ENCODE assay signal across 8 cellular contexts in the genomic region with DNA sequence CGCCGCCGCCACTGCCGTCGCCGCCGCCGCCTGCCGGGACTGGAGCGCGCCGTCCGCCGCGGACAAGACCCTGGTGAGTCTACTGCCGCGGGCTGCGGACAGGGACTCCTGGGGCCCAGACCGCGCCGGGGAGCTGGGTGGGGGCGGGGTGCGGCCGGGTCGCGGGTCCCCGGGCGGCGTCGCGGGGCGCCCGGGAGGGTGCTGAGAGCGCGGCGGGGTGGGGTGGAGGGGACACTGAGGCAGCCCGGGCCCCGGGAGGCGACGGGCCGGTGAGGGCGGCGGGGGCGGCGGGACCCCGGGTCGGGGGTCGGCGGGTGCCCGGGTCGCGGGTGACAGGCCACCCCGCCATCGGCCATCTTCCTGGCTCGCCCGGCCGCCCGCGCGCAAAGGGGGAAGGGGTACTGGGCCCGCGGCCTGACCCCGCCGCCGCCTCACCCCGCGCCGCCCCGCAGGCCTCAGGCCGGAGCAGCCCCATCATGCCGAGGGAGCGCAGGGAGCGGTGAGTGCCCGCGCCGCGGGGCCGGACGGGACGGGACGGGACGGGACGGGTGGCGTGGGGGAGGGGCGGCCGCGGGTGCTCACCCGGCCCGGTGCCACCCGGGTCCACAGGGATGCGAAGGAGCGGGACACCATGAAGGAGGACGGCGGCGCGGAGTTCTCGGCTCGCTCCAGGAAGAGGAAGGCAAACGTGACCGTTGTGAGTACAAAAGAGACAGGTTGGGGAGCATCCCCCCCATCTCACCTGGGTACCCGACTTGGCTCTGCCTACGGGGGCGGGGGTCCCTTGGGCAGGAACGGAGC. TPM values are rescaled to one million over a fixed set of nuclear protein-coding genes. Genes with fewer than 3 reads are reported as not detected.
DNase-seq lines count a peak whose midpoint lies in the region; ATAC-seq and TF ChIP-seq lines count a peak whose summit lies in the region.

No MANE protein-coding gene starts in this region.

- peak; percentile 15 for ATAC-seq in HG03342 (IDR thresholded peaks at IDR 0.05; ENCODE audit: unreplicated experiment)
- no peak for ATAC-seq in heart right ventricle
- no peak for ATAC-seq in foreskin keratinocyte

- 3 to 5% methylated on average over 56 to 95 of the region's 104 CpGs for WGBS in heart right ventricle, 2 donors

- TF ChIP-seq CTCF in cardiac muscle cell (IDR thresholded peaks at IDR 0.05; ENCODE audit: low read depth, low read length) (no peak), heart right ventricle (IDR thresholded peaks at IDR 0.05) (no peak), foreskin keratinocyte (conservative IDR thresholded peaks at IDR 0.05) (no peak)

- H3K4me1 ChIP-seq in cardiac muscle cell (ENCODE audit: low read depth) (no peaks in the 10 kb centered on the region), heart right ventricle (peaks cover 0 to 11% (median 8%) of the 10 kb centered on the region in 9 donors), skeletal muscle tissue (ENCODE audit: control insufficient read depth in 3 of 3, insufficient read depth in 3 of 3, low read length in 3 of 3) (peaks cover 0 to 4% (median 2%) of the 10 kb centered on the region in 3 donors), foreskin keratinocyte (no peaks in the 10 kb centered on the region)

- intact Hi-C loops in cardiac septum (cut with DNase I) (loop anchor here (2.0 kb wide), 1 partner anchor 31 kb away; no protein-coding TSS in a partner anchor), heart right ventricle (cut with DNase I) (loop anchor here in 4 of 10 donors (2.0 to 10.0 kb wide), 3 partner anchors 31 to 133 kb away; partner anchors contain the start of gene URI1 (in 1 of the 4))

- H3K27ac ChIP-seq in cardiac muscle cell (no peak overlapping the region), heart right ventricle (no peak overlapping the region), skeletal muscle tissue (ENCODE audit: low read depth, low read length) (no peak overlapping the region), foreskin keratinocyte (no peak overlapping the region)

- peak in 1 of 2 donors; percentile 28 for DNase-seq in cardiac muscle cell (ENCODE audit: low read depth in 1 of 2, low spot score in 1 of 2)
- no peak for DNase-seq in cardiac septum (ENCODE audit: low spot score)
- peak; percentile 73 for DNase-seq in activated CD8-positive, alpha-beta memory T cell treated with anti-CD3 and anti-CD28 coated beads, Interleukin-2, amount 50 U/mL, for 48 hours
- peak in 1 of 2 donors; percentile 43 for DNase-seq in heart right ventricle
- no peak for DNase-seq in foreskin keratinocyte
- DNase-seq in mucosa of gallbladder (ENCODE audit: low spot score): no peak

- no peak overlapping the region for H3K9ac ChIP-seq in skeletal muscle tissue (ENCODE audit: low read depth in 1 of 3, low read length in 3 of 3)

- H3K36me3 ChIP-seq in cardiac muscle cell: peaks cover under 1% of the 10 kb centered on the region
- peaks cover 0 to 2% (median 0%) of the 10 kb centered on the region in 9 donors for H3K36me3 ChIP-seq in heart right ventricle
- no peaks in the 10 kb centered on the region for H3K36me3 ChIP-seq in skeletal muscle tissue (ENCODE audit: control insufficient read depth in 3 of 3, insufficient read depth in 3 of 3, low read length in 3 of 3)

- H3K4me3 ChIP-seq in cardiac muscle cell: peak overlapping the region; percentile 70
- H3K4me3 ChIP-seq in heart right ventricle: peak overlapping the region in 9 of 10 donors; percentile 34 to 53 (median 47)
- peak overlapping the region in 2 of 3 donors; percentile 13 to 40 for H3K4me3 ChIP-seq in skeletal muscle tissue (ENCODE audit: low read length in 3 of 3)

- no peaks in the 10 kb centered on the region for H3K9me3 ChIP-seq in cardiac muscle cell (ENCODE audit: low read depth)
- H3K9me3 ChIP-seq in heart right ventricle: no peaks in the 10 kb centered on the region
- no peaks in the 10 kb centered on the region for H3K9me3 ChIP-seq in skeletal muscle tissue (ENCODE audit: control insufficient read depth in 3 of 3, low read length in 3 of 3)

- H3K27me3 ChIP-seq in cardiac muscle cell (no peaks in the 10 kb centered on the region), heart right ventricle (no peaks in the 10 kb centered on the region), skeletal muscle tissue (ENCODE audit: control insufficient read depth in 3 of 3, insufficient read depth in 3 of 3, low read length in 3 of 3) (no peaks in the 10 kb centered on the region), foreskin keratinocyte (no peaks in the 10 kb centered on the region)

RNA-seq across cellular contexts. Expression of gene CCNE1, which starts 0.5 kb away (rescaled TPM):
- total RNA-seq in cardiac muscle cell (11.7 and 15.9 TPM in 2 replicates), cardiac septum (1.9 TPM), heart right ventricle (1 to 10 TPM; 1.4 to 4.0 (median 2.7) TPM), skeletal muscle tissue (9.9 TPM), foreskin keratinocyte (11.9 and 13.3 TPM in 2 replicates), mucosa of gallbladder (2.0 TPM)
- polyA plus RNA-seq in cardiac muscle cell (17.1 and 21.8 TPM in 2 replicates), heart right ventricle (1 to 10 TPM; 1.8 to 2.1 TPM), foreskin keratinocyte (11.3 and 11.6 TPM in 2 replicates)
